In genomic region chr22:25146311-25146710, GRCh38 we compare ENCODE assay signal across 21 cellular contexts. TPM values are rescaled to one million over a fixed set of nuclear protein-coding genes. Genes with fewer than 3 reads are reported as not detected.
DNase-seq lines count a peak whose midpoint lies in the region; ATAC-seq and TF ChIP-seq lines count a peak whose summit lies in the region.
"Had no signal": no experiment of that assay in that cellular context is flagged by ENCODE, and none has a peak within 500 bp of the region (broad histone marks: within the 10 kb centered on the region; RNA-seq: fewer than 3 reads in every experiment).

No MANE protein-coding gene starts in this region.

- intact Hi-C loops in gastrocnemius medialis (cut with DNase I; ENCODE audit: low total_unique reads), result no loop called here
- intact Hi-C loops in colonic mucosa (cut with DNase I), result no loop called here

- TF ChIP-seq CTCF in fibroblast of pulmonary artery (IDR thresholded peaks at IDR 0.05; ENCODE audit: low read length, missing control alignments) (no peak), gastrocnemius medialis (IDR thresholded peaks at IDR 0.05 in 4 of 5, conservative IDR thresholded peaks at IDR 0.05 in 1 of 5) (no peak), colonic mucosa (IDR thresholded peaks at IDR 0.05) (no peak)

- no peak overlapping the region for H3K9ac ChIP-seq in colonic mucosa (ENCODE audit: low read depth in 2 of 2, low read length in 2 of 2)

- H3K27ac ChIP-seq in gastrocnemius medialis (peak overlapping the region; percentile 42 to 90 (median 83)), colonic mucosa (no peak overlapping the region)
- H3K27ac ChIP-seq: HL-60, Peyer's patch had no signal

- ATAC-seq in gastrocnemius medialis, result no peak
- no peak for ATAC-seq in HG02798 (IDR thresholded peaks at IDR 0.05; ENCODE audit: poor library complexity, unreplicated experiment)
- ATAC-seq: SK-N-SH treated with all-trans-retinoic acid at 6 μM for 48 hours had no signal

- H3K4me3 ChIP-seq in fibroblast of pulmonary artery (replicated peaks; ENCODE audit: low read depth, low read length), result no peak overlapping the region
- H3K4me3 ChIP-seq in gastrocnemius medialis, result no peak overlapping the region
- H3K4me3 ChIP-seq in colonic mucosa, result no peak overlapping the region
- H3K4me3 ChIP-seq: Peyer's patch had no signal

- in situ Hi-C loops in gastrocnemius medialis (cut with MboI; ENCODE audit: low sequenced_read_pairs in 4 of 4), result no loop called here

- no peak for TF ChIP-seq POLR2A in gastrocnemius medialis (IDR thresholded peaks at IDR 0.05)

- DNase-seq in ELF-1 (ENCODE audit: low read depth, low spot score) (peak; percentile 30), NCI-H69 (lab: John Stamatoyannopoulos, UW) (peak; percentile 71), fibroblast of pulmonary artery (ENCODE audit: low read depth) (peak; percentile 24), gastrocnemius medialis (no peak), NOMO-1 treated with DMSO at 0.1 percent for 48 hours (lab: John Stamatoyannopoulos, UW; ENCODE audit: unreplicated experiment) (no peak), colonic mucosa (no peak)
- DNase-seq: BE2C, DMS79 treated with DMSO at 0.1 percent for 48 hours, GOT3, HCEC 1CT, KG1, NCI-H1105, NCI-H1694 treated with DMSO at 0.1 percent for 48 hours, NCI-H510A treated with DMSO at 0.1 percent for 48 hours, NCI-H774, Peyer's patch had no signal

- H3K36me3 ChIP-seq in gastrocnemius medialis (no peaks in the 10 kb centered on the region), colonic mucosa (no peaks in the 10 kb centered on the region)
- H3K36me3 ChIP-seq: BE2C, Peyer's patch had no signal

- peaks cover 13 to 54% of the 10 kb centered on the region in 2 donors for H3K4me1 ChIP-seq in gastrocnemius medialis
- H3K4me1 ChIP-seq in colonic mucosa, result peaks cover 5% of the 10 kb centered on the region
- H3K4me1 ChIP-seq: BE2C had no signal

- H3K9me3 ChIP-seq in gastrocnemius medialis (no peaks in the 10 kb centered on the region), colonic mucosa (no peaks in the 10 kb centered on the region)
- H3K9me3 ChIP-seq: BE2C, Peyer's patch had no signal

- H3K27me3 ChIP-seq in gastrocnemius medialis (no peaks in the 10 kb centered on the region), colonic mucosa (no peaks in the 10 kb centered on the region)
- H3K27me3 ChIP-seq: BE2C, Peyer's patch had no signal

RNA-seq across cellular contexts. Expression of gene CRYBB3, which starts 53.3 kb away (rescaled TPM):
- total RNA-seq in gastrocnemius medialis (not detected), colonic mucosa (under 1 TPM; 0.48 to 0.72 TPM)
- total RNA-seq: A673, OCI-LY7 had no signal

Comparison
In these comparisons a context has a peak if more than half of its experiments do, and no peak if none do; other contexts are left out.
1. DNase-seq: peak in ELF-1 (single experiment), NCI-H69 (single experiment) and fibroblast of pulmonary artery (single experiment); none in gastrocnemius medialis (0 of 2), NOMO-1 treated with DMSO at 0.1 percent for 48 hours (single experiment) and colonic mucosa (single experiment).